7 cellular contexts compared by ENCODE assay signal in the genomic region with DNA sequence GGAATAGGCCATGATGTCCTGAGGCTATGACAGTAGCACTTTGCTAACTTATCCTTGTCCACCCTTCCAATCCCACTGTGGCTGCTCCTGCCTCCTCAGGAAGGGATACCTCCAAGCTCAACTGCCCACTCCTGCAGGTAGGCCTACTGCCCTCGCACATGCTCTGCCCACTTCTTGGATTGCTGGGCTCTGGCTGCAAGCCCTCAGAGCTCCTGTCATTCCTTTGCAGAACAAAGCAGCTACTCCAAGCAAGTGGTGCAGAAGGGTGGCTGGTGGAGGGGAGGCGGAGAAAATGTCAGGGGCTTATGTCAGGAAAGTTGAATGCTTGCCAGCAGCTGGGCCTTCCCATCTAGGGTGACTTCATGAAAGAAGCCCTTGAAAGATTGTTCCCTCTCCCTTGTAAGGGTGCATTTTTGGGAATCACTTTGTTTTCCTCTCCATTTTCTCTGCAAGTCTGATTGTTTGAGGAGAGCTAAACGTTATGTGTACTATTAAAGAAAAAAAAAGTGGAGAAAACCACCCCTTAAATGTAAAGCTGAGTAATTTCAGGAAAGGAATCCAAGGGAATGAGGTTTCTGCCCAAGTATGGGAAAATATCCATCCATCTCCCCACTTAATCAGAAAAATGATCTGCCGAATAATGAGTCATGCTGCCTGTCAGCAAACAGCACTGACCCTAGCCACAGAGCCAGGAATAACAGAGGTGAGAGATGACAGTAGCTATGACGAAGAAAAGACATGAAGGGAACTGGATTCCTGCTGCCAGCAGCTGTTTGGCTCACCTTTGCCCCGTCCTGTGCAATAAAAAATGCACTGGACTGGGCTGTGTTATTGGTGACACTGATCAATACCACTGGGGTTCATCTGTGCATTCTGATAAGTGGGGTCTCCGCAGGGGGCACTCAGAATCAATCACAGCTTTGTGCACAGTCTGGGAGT.
DNase-seq lines count a peak whose midpoint lies in the region; ATAC-seq and TF ChIP-seq lines count a peak whose summit lies in the region.

No MANE protein-coding gene starts in this region.

- H3K4me1 ChIP-seq in left lung = peaks cover 0 to 9% of the 10 kb centered on the region in 2 donors
- no peaks in the 10 kb centered on the region for H3K4me1 ChIP-seq in effector memory CD4-positive, alpha-beta T cell (ENCODE audit: control insufficient read depth, insufficient read depth, low read length, poor library complexity, severe bottlenecking)

- intact Hi-C loops in left lung (cut with DNase I) = no loop called here

- no peaks in the 10 kb centered on the region for H3K27me3 ChIP-seq in left lung
- H3K27me3 ChIP-seq in effector memory CD4-positive, alpha-beta T cell (replicated peaks; ENCODE audit: control insufficient read depth, insufficient read depth, low read length, poor library complexity, severe bottlenecking) = no peaks in the 10 kb centered on the region

- H3K9me3 ChIP-seq in left lung = no peaks in the 10 kb centered on the region
- H3K9me3 ChIP-seq in effector memory CD4-positive, alpha-beta T cell (ENCODE audit: control insufficient read depth, low read length) = no peaks in the 10 kb centered on the region

- H3K4me1 Mint-ChIP-seq in type B pancreatic cell (ENCODE audit: unreplicated experiment) = peaks cover 28% of the 10 kb centered on the region

- TF ChIP-seq CTCF in astrocyte of the cerebellum (IDR thresholded peaks at IDR 0.05; ENCODE audit: low read depth, low read length, missing control alignments) = no peak
- TF ChIP-seq CTCF in left lung (IDR thresholded peaks at IDR 0.05) = no peak
- no peak for TF ChIP-seq CTCF in type B pancreatic cell (conservative IDR thresholded peaks at IDR 0.05)

- H3K27ac Mint-ChIP-seq in type B pancreatic cell = peak overlapping the region; percentile 55

- no peaks in the 10 kb centered on the region for H3K36me3 ChIP-seq in left lung
- H3K36me3 ChIP-seq in effector memory CD4-positive, alpha-beta T cell (ENCODE audit: control insufficient read depth, insufficient read depth, low read length) = no peaks in the 10 kb centered on the region

- H3K4me3 ChIP-seq in astrocyte of the cerebellum (ENCODE audit: low read depth, low read length) (no peak overlapping the region), left lung (no peak overlapping the region)
- H3K4me3 ChIP-seq in effector memory CD4-positive, alpha-beta T cell (ENCODE audit: insufficient read depth, low read depth, low read length, poor library complexity, severe bottlenecking) = no peak overlapping the region

- in situ Hi-C loops in astrocyte of the cerebellum (cut with HindIII; ENCODE audit: low sequenced_read_pairs) = no loop called here

- no peak overlapping the region for H3K27ac ChIP-seq in left lung
- H3K27ac ChIP-seq in effector memory CD4-positive, alpha-beta T cell (ENCODE audit: insufficient read depth, low read length, poor library complexity, severe bottlenecking) = no peak overlapping the region

- H3K36me3 Mint-ChIP-seq in type B pancreatic cell = no peaks in the 10 kb centered on the region

- no peak overlapping the region for H3K4me3 Mint-ChIP-seq in type B pancreatic cell

- H3K9me3 Mint-ChIP-seq in type B pancreatic cell = no peaks in the 10 kb centered on the region

- no peaks in the 10 kb centered on the region for H3K27me3 Mint-ChIP-seq in type B pancreatic cell

- DNase-seq in HPDE6-E6E7 (ENCODE audit: extremely low spot score) (peak; percentile 36), astrocyte of the cerebellum (ENCODE audit: low read depth) (peak; percentile 51), left lung (no peak), type B pancreatic cell (ENCODE audit: extremely low spot score, unreplicated experiment) (peak; percentile 45), amygdala (lab: John Stamatoyannopoulos, UW) (no peak), NCI-H1694 (lab: John Stamatoyannopoulos, UW) (no peak)
- no peak for DNase-seq in effector memory CD4-positive, alpha-beta T cell

- ATAC-seq in left lung = peak; percentile 66

Comparison
In these comparisons a context has a peak if more than half of its experiments do, and no peak if none do; other contexts are left out.
1. DNase-seq: peak in HPDE6-E6E7 (single experiment), astrocyte of the cerebellum (single experiment) and type B pancreatic cell (single experiment); none in left lung (0 of 2), amygdala (0 of 56), effector memory CD4-positive, alpha-beta T cell (0 of 3) and NCI-H1694 (single experiment).